Comparison of ENCODE assay signal across 8 cellular contexts in genomic region chr19:55486043-55486970, GRCh38. TPM values are rescaled to one million over a fixed set of nuclear protein-coding genes. Genes with fewer than 3 reads are reported as not detected.
DNase-seq lines count a peak whose midpoint lies in the region; ATAC-seq and TF ChIP-seq lines count a peak whose summit lies in the region.

No MANE protein-coding gene starts in this region.

- H3K9me3 ChIP-seq in BLaER1 treated with 17β-estradiol and CSF1 and Interleukin-3, amounts not matched to agents 10 nM and 100 nM (replicated peaks in 1 of 11) = no peaks in the 10 kb centered on the region
- H3K9me3 ChIP-seq in NT2/D1 (ENCODE audit: insufficient read depth, low read length) = no peaks in the 10 kb centered on the region

- peaks cover 2 to 24% (median 12%) of the 10 kb centered on the region in 11 experiments; a peak in 15 of 22 replicates for H3K36me3 ChIP-seq in BLaER1 treated with 17β-estradiol and CSF1 and Interleukin-3, amounts not matched to agents 10 nM and 100 nM
- H3K36me3 ChIP-seq in NT2/D1 (ENCODE audit: insufficient read depth, insufficient read length, low read length) = peaks cover 13% of the 10 kb centered on the region

- peak overlapping the region; percentile 57 to 76 for H3K4me3 Mint-ChIP-seq in effector memory CD8-positive, alpha-beta T cell
- peak overlapping the region; percentile 90 for H3K4me3 Mint-ChIP-seq in neural crest cell

- H3K9me3 Mint-ChIP-seq in effector memory CD8-positive, alpha-beta T cell = no peaks in the 10 kb centered on the region
- H3K9me3 Mint-ChIP-seq in neural crest cell = no peaks in the 10 kb centered on the region

- peak overlapping the region; percentile 51 to 83 (median 78); a peak in 20 of 22 replicates for H3K9ac ChIP-seq in BLaER1 treated with 17β-estradiol and CSF1 and Interleukin-3, amounts not matched to agents 10 nM and 100 nM
- H3K9ac ChIP-seq in NT2/D1 (ENCODE audit: insufficient read length, low read depth) = peak overlapping the region; percentile 76

- peak overlapping the region; percentile 81 to 83 for H3K27ac Mint-ChIP-seq in effector memory CD8-positive, alpha-beta T cell
- H3K27ac Mint-ChIP-seq in neural crest cell (ENCODE audit: unreplicated experiment) = peak overlapping the region; percentile 93

- no peaks in the 10 kb centered on the region for H3K27me3 Mint-ChIP-seq in effector memory CD8-positive, alpha-beta T cell
- H3K27me3 Mint-ChIP-seq in neural crest cell (ENCODE audit: low read depth) = peaks cover 3% of the 10 kb centered on the region

- peaks cover 39% of the 10 kb centered on the region for H3K36me3 Mint-ChIP-seq in effector memory CD8-positive, alpha-beta T cell (ENCODE audit: insufficient read depth)
- H3K36me3 Mint-ChIP-seq in neural crest cell (ENCODE audit: low read depth) = no peaks in the 10 kb centered on the region

- no peak for ATAC-seq in effector memory CD8-positive, alpha-beta T cell (replicated peaks)
- ATAC-seq in GM19324 (IDR thresholded peaks at IDR 0.05; ENCODE audit: low FRiP score, unreplicated experiment) = no peak
- ATAC-seq in GM19463 (IDR thresholded peaks at IDR 0.05; ENCODE audit: unreplicated experiment) = no peak

- no peak for TF ChIP-seq CTCF in neural crest cell (conservative IDR thresholded peaks at IDR 0.05)

- H3K4me2 ChIP-seq in BLaER1 treated with 17β-estradiol and CSF1 and Interleukin-3, amounts not matched to agents 10 nM and 100 nM = peak overlapping the region; percentile 89 to 100 (median 96)

- H3K4me3 ChIP-seq in BLaER1 treated with 17β-estradiol and CSF1 and Interleukin-3, amounts not matched to agents 10 nM and 100 nM = peak overlapping the region; percentile 64 to 79 (median 68); a peak in 10 of 20 replicates
- H3K4me3 ChIP-seq in NT2/D1 (ENCODE audit: insufficient read length, low read depth) = peak overlapping the region; percentile 18

- H3K4me1 Mint-ChIP-seq in effector memory CD8-positive, alpha-beta T cell (ENCODE audit: low read depth in 2 of 2) = peaks cover 5 to 10% of the 10 kb centered on the region in 2 donors
- peaks cover 19% of the 10 kb centered on the region for H3K4me1 Mint-ChIP-seq in neural crest cell

- H4K20me1 ChIP-seq in BLaER1 treated with 17β-estradiol and CSF1 and Interleukin-3, amounts not matched to agents 10 nM and 100 nM = peaks cover 0 to 38% (median 0%) of the 10 kb centered on the region in 11 experiments; a peak in 9 of 22 replicates

- no peaks in the 10 kb centered on the region for H3K27me3 ChIP-seq in BLaER1 treated with 17β-estradiol and CSF1 and Interleukin-3, amounts not matched to agents 10 nM and 100 nM
- H3K27me3 ChIP-seq in NT2/D1 (ENCODE audit: insufficient read depth, insufficient read length) = no peaks in the 10 kb centered on the region

- DNase-seq in NT2/D1 (ENCODE audit: low read depth, low spot score) (no peak), neural crest cell (ENCODE audit: low read depth, low spot score) (no peak), anterior cingulate cortex (lab: John Stamatoyannopoulos, UW) (no peak), NCI-H2171 (lab: John Stamatoyannopoulos, UW) (no peak)
- no peak for DNase-seq in effector memory CD8-positive, alpha-beta T cell

- H3K27ac ChIP-seq in BLaER1 treated with 17β-estradiol and CSF1 and Interleukin-3, amounts not matched to agents 10 nM and 100 nM = peak overlapping the region in 10 of 11 experiments; percentile 38 to 80 (median 64); a peak in 18 of 22 replicates

- H3K4me1 ChIP-seq in BLaER1 treated with 17β-estradiol and CSF1 and Interleukin-3, amounts not matched to agents 10 nM and 100 nM = peaks cover 51 to 72% (median 62%) of the 10 kb centered on the region in 10 experiments
- peaks cover 14% of the 10 kb centered on the region for H3K4me1 ChIP-seq in NT2/D1 (ENCODE audit: insufficient read depth, insufficient read length)

RNA-seq across cellular contexts. Expression of gene NAT14, which starts 1.3 kb away (rescaled TPM):
- 81.1 and 87.9 TPM in 2 replicates for total RNA-seq in neural crest cell

RNA-seq across cellular contexts. Expression of gene SSC5D, which starts 1.9 kb away (rescaled TPM):
- 1.3 and 1.5 TPM in 2 replicates for total RNA-seq in neural crest cell

RNA-seq across cellular contexts. Expression of gene ZNF628, which starts 9.9 kb away (rescaled TPM):
- total RNA-seq in neural crest cell = 14.8 and 15.0 TPM in 2 replicates

RNA-seq across cellular contexts. Expression of gene C19orf85, which starts 21.8 kb away (rescaled TPM):
- not detected in 2 replicates for total RNA-seq in neural crest cell

RNA-seq across cellular contexts. Expression of gene ISOC2, which starts 24.9 kb away (rescaled TPM):
- 34.3 and 36.7 TPM in 2 replicates for total RNA-seq in neural crest cell
